ENCODE assay signal across 15 cellular contexts in the genomic region with DNA sequence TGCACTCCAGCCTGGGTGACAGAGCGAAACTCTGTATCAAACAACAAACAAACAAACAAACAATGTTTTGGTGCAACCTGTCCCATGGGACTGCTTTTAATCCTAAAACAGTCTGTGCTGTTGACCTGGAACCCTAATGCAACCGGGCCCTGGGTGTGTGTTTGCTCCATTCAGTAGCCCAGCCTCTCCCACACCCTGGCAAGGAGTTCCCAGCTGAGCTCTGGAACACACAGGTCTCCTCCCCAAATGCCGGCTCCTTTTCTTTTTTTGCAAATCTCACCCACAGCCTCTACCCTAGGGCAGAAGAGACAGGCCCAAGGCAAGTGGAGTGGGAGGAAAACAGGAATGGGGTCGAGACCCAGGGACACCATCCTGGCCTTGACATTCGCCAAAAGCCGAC. TPM values are rescaled to one million over a fixed set of nuclear protein-coding genes. Genes with fewer than 3 reads are reported as not detected.
A peak's percentile ranks its signal among the peaks of the same experiment; 100 is the strongest.
DNase-seq lines count a peak whose midpoint lies in the region; ATAC-seq and TF ChIP-seq lines count a peak whose summit lies in the region.
"Had no signal": no experiment of that assay in that cellular context is flagged by ENCODE, and none has a peak within 500 bp of the region (broad histone marks: within the 10 kb centered on the region; RNA-seq: fewer than 3 reads in every experiment).

No MANE protein-coding gene starts in this region.

- no peak for TF ChIP-seq EP300 in upper lobe of left lung (IDR thresholded peaks at IDR 0.05)

- no peak for TF ChIP-seq POLR2A in upper lobe of left lung (IDR thresholded peaks at IDR 0.05)

- no peak overlapping the region for H3K27ac ChIP-seq in left lung
- H3K27ac ChIP-seq in upper lobe of left lung, result peak overlapping the region in 1 of 4 donors; percentile 21
- H3K27ac ChIP-seq: BLaER1 treated with 17β-estradiol and CSF1 and Interleukin-3, amounts not matched to agents 10 nM and 100 nM; Peyer's patch had no signal

- H3K27me3 ChIP-seq in left lung (no peaks in the 10 kb centered on the region), upper lobe of left lung (no peaks in the 10 kb centered on the region)
- H3K27me3 ChIP-seq: BLaER1 treated with 17β-estradiol and CSF1 and Interleukin-3, amounts not matched to agents 10 nM and 100 nM; Peyer's patch had no signal

- 74% methylated on average over 6 of the region's 6 CpGs for WGBS in upper lobe of left lung, 2 donors

- peaks cover 0 to 14% of the 10 kb centered on the region in 2 donors for H3K4me1 ChIP-seq in left lung
- H3K4me1 ChIP-seq in upper lobe of left lung, result peaks cover 0 to 34% (median 23%) of the 10 kb centered on the region in 4 donors

- TF ChIP-seq CTCF in left lung (IDR thresholded peaks at IDR 0.05) (no peak), upper lobe of left lung (IDR thresholded peaks at IDR 0.05) (no peak)

- DNase-seq in Right ventricle myocardium inferior (ENCODE audit: missing footprints) (peak; percentile 11), cardiac septum (ENCODE audit: low spot score) (no peak), left lung (peak in 1 of 2 donors; percentile 6), sciatic nerve (ENCODE audit: low spot score) (no peak), NCI-H187 treated with DMSO at 0.1 percent for 48 hours (lab: John Stamatoyannopoulos, UW) (no peak), GM03348 (ENCODE audit: low spot score) (no peak), upper lobe of left lung (no peak)
- DNase-seq: 8988T, KBM-7, NCI-H1694, NCI-H2171 treated with DMSO at 0.1 percent for 48 hours, Peyer's patch, SIG-M5 had no signal

- H3K36me3 ChIP-seq in left lung (peaks cover 0 to 2% of the 10 kb centered on the region in 2 donors), upper lobe of left lung (peaks cover 0 to 4% (median 1%) of the 10 kb centered on the region in 4 donors)
- H3K36me3 ChIP-seq: Peyer's patch had no signal

- H3K9me3 ChIP-seq in left lung (no peaks in the 10 kb centered on the region), upper lobe of left lung (no peaks in the 10 kb centered on the region)
- H3K9me3 ChIP-seq: BLaER1 treated with 17β-estradiol and CSF1 and Interleukin-3, amounts not matched to agents 10 nM and 100 nM; Peyer's patch had no signal

- no peak overlapping the region for H3K4me3 ChIP-seq in left lung
- no peak overlapping the region for H3K4me3 ChIP-seq in upper lobe of left lung
- H3K4me3 ChIP-seq: BLaER1 treated with 17β-estradiol and CSF1 and Interleukin-3, amounts not matched to agents 10 nM and 100 nM; Peyer's patch had no signal

- no peak for ATAC-seq in Right ventricle myocardium inferior
- ATAC-seq in left lung, result peak; percentile 56
- peak; percentile 48 for ATAC-seq in sciatic nerve
- no peak for ATAC-seq in GM18498 (IDR thresholded peaks at IDR 0.05; ENCODE audit: unreplicated experiment)
- no peak for ATAC-seq in upper lobe of left lung (ENCODE audit: low FRiP score in 2 of 2)

- intact Hi-C loops in Right ventricle myocardium inferior (cut with DNase I) (loop anchor here (1.0 kb wide), 1 partner anchor 41 kb away; no protein-coding TSS in a partner anchor), cardiac septum (cut with DNase I) (loop anchor here (2.0 kb wide), 1 partner anchor 41 kb away; no protein-coding TSS in a partner anchor), left lung (cut with DNase I) (no loop called here), sciatic nerve (cut with DNase I) (no loop called here)

RNA-seq across cellular contexts. Expression of gene RASD1, which starts 29.8 kb away (rescaled TPM):
- total RNA-seq in Right ventricle myocardium inferior, result 45.3 TPM
- 4.4 TPM for total RNA-seq in cardiac septum
- 10 to 100 TPM; 11.2 to 14.2 TPM for total RNA-seq in left lung
- 58.6 TPM for total RNA-seq in sciatic nerve
- 10 to 100 TPM; 28.5 to 68.1 (median 36.5) TPM for total RNA-seq in upper lobe of left lung

RNA-seq across cellular contexts. Expression of gene MED9, which starts 49.2 kb away (rescaled TPM):
- 40.4 TPM for total RNA-seq in Right ventricle myocardium inferior
- total RNA-seq in cardiac septum, result 30.5 TPM
- total RNA-seq in left lung, result 10 to 100 TPM; 11.5 to 12.3 TPM
- 13.7 TPM for total RNA-seq in sciatic nerve
- 10 to 100 TPM in 5 of 6 donors, 1 to 10 TPM in 1; 8.5 to 31.4 (median 13.9) TPM for total RNA-seq in upper lobe of left lung

Comparison
In these comparisons a context has a peak if more than half of its experiments do, and no peak if none do; other contexts are left out.
1. ATAC-seq: peak in left lung (single experiment) and sciatic nerve (single experiment); none in Right ventricle myocardium inferior (single experiment), GM18498 (single experiment) and upper lobe of left lung (0 of 2).
2. intact Hi-C loops: an anchor here in Right ventricle myocardium inferior (1.0 kb wide) and cardiac septum (2.0 kb wide); none called in left lung and sciatic nerve.